In genomic region chr3:73503781-73504180, GRCh38 we compare ENCODE assay signal across 8 cellular contexts.
DNase-seq lines count a peak whose midpoint lies in the region; ATAC-seq and TF ChIP-seq lines count a peak whose summit lies in the region.
"Had no signal": no experiment of that assay in that cellular context is flagged by ENCODE, and none has a peak within 500 bp of the region (broad histone marks: within the 10 kb centered on the region; RNA-seq: fewer than 3 reads in every experiment).

No MANE protein-coding gene starts in this region.

- H3K4me3 Mint-ChIP-seq in CD8-positive, alpha-beta T cell, result no peak overlapping the region

- H3K27ac Mint-ChIP-seq in CD8-positive, alpha-beta T cell, result no peak overlapping the region

- DNase-seq in ascending aorta (ENCODE audit: low spot score in 2 of 2) (no peak), sciatic nerve (ENCODE audit: low spot score) (no peak), NCI-H774 (lab: John Stamatoyannopoulos, UW) (no peak), HUDEP-2 (lab: John Stamatoyannopoulos, UW; ENCODE audit: unreplicated experiment in 76 of 76) (no peak)
- DNase-seq in CD8-positive, alpha-beta T cell, result no peak
- DNase-seq: NCI-H2171 had no signal

- no peaks in the 10 kb centered on the region for H3K9me3 ChIP-seq in ascending aorta
- no peaks in the 10 kb centered on the region for H3K9me3 ChIP-seq in CD8-positive, alpha-beta T cell (ENCODE audit: low read length)

- intact Hi-C loops in ascending aorta (cut with DNase I) (no loop called here), sciatic nerve (cut with DNase I) (no loop called here)
- intact Hi-C loops in CD8-positive, alpha-beta T cell (cut with DNase I, micrococcal nuclease), result loop anchor here in 1 of 2 experiments (10.0 kb wide), 1 partner anchor 1921 kb away; no protein-coding TSS in a partner anchor

- H3K4me1 ChIP-seq in ascending aorta, result peaks cover under 1 to 41% of the 10 kb centered on the region in 2 donors
- H3K4me1 ChIP-seq in CD8-positive, alpha-beta T cell (ENCODE audit: insufficient read depth, low read length), result no peaks in the 10 kb centered on the region

- peak overlapping the region; percentile 1 to 37 for H3K4me3 ChIP-seq in ascending aorta
- no peak overlapping the region for H3K4me3 ChIP-seq in CD8-positive, alpha-beta T cell (ENCODE audit: low read depth, low read length)

- peaks cover 16% of the 10 kb centered on the region for H3K27me3 Mint-ChIP-seq in CD8-positive, alpha-beta T cell (ENCODE audit: low read depth)

- POLR2A ChIA-PET in CD8-positive, alpha-beta T cell (lab: Charles Lee), result no interaction called here

- no peaks in the 10 kb centered on the region for H3K4me1 Mint-ChIP-seq in CD8-positive, alpha-beta T cell (ENCODE audit: low read depth)

- H3K27ac ChIP-seq in ascending aorta, result peak overlapping the region; percentile 61 to 71
- H3K27ac ChIP-seq in CD8-positive, alpha-beta T cell (ENCODE audit: low read depth, low read length), result no peak overlapping the region

- H3K9me3 Mint-ChIP-seq in CD8-positive, alpha-beta T cell, result no peaks in the 10 kb centered on the region

- TF ChIP-seq CTCF in ascending aorta (IDR thresholded peaks at IDR 0.05), result no peak
- no peak for TF ChIP-seq CTCF in CD8-positive, alpha-beta T cell (IDR thresholded peaks at IDR 0.05)

- H3K27me3 ChIP-seq in ascending aorta, result no peaks in the 10 kb centered on the region
- H3K27me3 ChIP-seq in CD8-positive, alpha-beta T cell (ENCODE audit: insufficient read depth, low read length), result no peaks in the 10 kb centered on the region

- peak; percentile 50 for ATAC-seq in GM19023 (IDR thresholded peaks at IDR 0.05; ENCODE audit: unreplicated experiment)
- peak; percentile 44 for ATAC-seq in HG02642 (IDR thresholded peaks at IDR 0.05; ENCODE audit: poor library complexity, unreplicated experiment)
- ATAC-seq in sciatic nerve, result peak; percentile 39
- no peak for ATAC-seq in CD8-positive, alpha-beta T cell

- CTCF ChIA-PET in CD8-positive, alpha-beta T cell (lab: Charles Lee), result interaction anchor here (0.6 to 5.6 kb wide), 5 partner anchors 9 to 1630 kb away, joined by 3 to 38 read pairs (median 3); no protein-coding TSS in a partner anchor

- H3K36me3 Mint-ChIP-seq in CD8-positive, alpha-beta T cell, result no peaks in the 10 kb centered on the region

- H3K36me3 ChIP-seq in ascending aorta, result no peaks in the 10 kb centered on the region
- no peaks in the 10 kb centered on the region for H3K36me3 ChIP-seq in CD8-positive, alpha-beta T cell (ENCODE audit: insufficient read depth, low read length)
